Comparison of ENCODE assay signal across 10 cellular contexts in genomic region chr19:17339088-17339741, GRCh38. TPM values are rescaled to one million over a fixed set of nuclear protein-coding genes. Genes with fewer than 3 reads are reported as not detected.
A peak's percentile ranks its signal among the peaks of the same experiment; 100 is the strongest.
DNase-seq lines count a peak whose midpoint lies in the region; ATAC-seq and TF ChIP-seq lines count a peak whose summit lies in the region.
"Had no signal": no experiment of that assay in that cellular context is flagged by ENCODE, and none has a peak within 500 bp of the region (broad histone marks: within the 10 kb centered on the region; RNA-seq: fewer than 3 reads in every experiment).

No MANE protein-coding gene starts in this region.

- H3K27ac ChIP-seq in CD4-positive, CD25-positive, alpha-beta regulatory T cell (ENCODE audit: insufficient read depth, low read length, poor library complexity, severe bottlenecking): no peak overlapping the region
- H3K27ac ChIP-seq in gastroesophageal sphincter: no peak overlapping the region
- no peak overlapping the region for H3K27ac ChIP-seq in dorsolateral prefrontal cortex
- H3K27ac ChIP-seq: SK-N-MC had no signal

- peak overlapping the region; percentile 64 for H3K4me2 ChIP-seq in Loucy (ENCODE audit: low read depth, low read length, poor library complexity, severe bottlenecking)

- H3K9me2 ChIP-seq in Loucy (replicated peaks; ENCODE audit: low read depth, low read length): no peaks in the 10 kb centered on the region

- H3K4me1 ChIP-seq in CD4-positive, CD25-positive, alpha-beta regulatory T cell (ENCODE audit: control insufficient read depth, insufficient read depth, low read length, poor library complexity, severe bottlenecking): peaks cover 36% of the 10 kb centered on the region
- H3K4me1 ChIP-seq in Loucy (ENCODE audit: insufficient read depth, low read length, poor library complexity, severe bottlenecking) (peaks cover 21% of the 10 kb centered on the region), gastroesophageal sphincter (peaks cover 0 to 36% (median 17%) of the 10 kb centered on the region in 3 donors)

- no peaks in the 10 kb centered on the region for H3K36me3 Mint-ChIP-seq in CD4-positive, CD25-positive, alpha-beta regulatory T cell
- H3K36me3 Mint-ChIP-seq in activated T-helper 2 cell treated with anti-CD3 and anti-CD28 coated beads, Interferon-gamma antibody, Interleukin-2, Interleukin-4, amounts not matched to agents 10 μg/mL and 5 μg/mL and 100 μg/mL, durations not matched to agents 14 hours and 24 hours and 36 hours (ENCODE audit: low read depth): peaks cover 16% of the 10 kb centered on the region
- H3K36me3 Mint-ChIP-seq in naive B cell: no peaks in the 10 kb centered on the region

- no peaks in the 10 kb centered on the region for H3K27me3 ChIP-seq in CD4-positive, CD25-positive, alpha-beta regulatory T cell (ENCODE audit: control insufficient read depth, insufficient read depth, low read length)
- H3K27me3 ChIP-seq in Loucy (ENCODE audit: insufficient read depth, low read length, poor library complexity, severe bottlenecking): no peaks in the 10 kb centered on the region
- H3K27me3 ChIP-seq in gastroesophageal sphincter: no peaks in the 10 kb centered on the region
- H3K27me3 ChIP-seq in dorsolateral prefrontal cortex: no peaks in the 10 kb centered on the region

- peak in 1 of 3 donors; percentile 36 for DNase-seq in CD4-positive, CD25-positive, alpha-beta regulatory T cell
- DNase-seq in activated T-helper 2 cell treated with anti-CD3 and anti-CD28 coated beads, Interferon-gamma antibody, Interleukin-2, Interleukin-4, amounts not matched to agents 10 μg/mL and 5 μg/mL and 100 μg/mL, durations not matched to agents 14 hours and 24 hours and 36 hours (ENCODE audit: low spot score): no peak
- no peak for DNase-seq in naive B cell
- no peak for DNase-seq in D341Med (ENCODE audit: low spot score)
- no peak for DNase-seq in NCI-H510A (lab: John Stamatoyannopoulos, UW)
- no peak for DNase-seq in dorsolateral prefrontal cortex
- DNase-seq: NCI-H1048 had no signal

- TF ChIP-seq EP300 in gastroesophageal sphincter (IDR thresholded peaks at IDR 0.05): no peak

- peak overlapping the region; percentile 44 to 68 (median 60) for H3K4me3 Mint-ChIP-seq in CD4-positive, CD25-positive, alpha-beta regulatory T cell
- H3K4me3 Mint-ChIP-seq in activated T-helper 2 cell treated with anti-CD3 and anti-CD28 coated beads, Interferon-gamma antibody, Interleukin-2, Interleukin-4, amounts not matched to agents 10 μg/mL and 5 μg/mL and 100 μg/mL, durations not matched to agents 14 hours and 24 hours and 36 hours (ENCODE audit: low read depth): peak overlapping the region; percentile 84
- peak overlapping the region in 7 of 8 donors; percentile 60 to 97 (median 84) for H3K4me3 Mint-ChIP-seq in naive B cell

- ATAC-seq in CD4-positive, CD25-positive, alpha-beta regulatory T cell (ENCODE audit: low read depth in 2 of 2): no peak
- ATAC-seq in naive B cell (ENCODE audit: low read depth in 2 of 2) (no peak), gastroesophageal sphincter (no peak)

- H3K27me3 Mint-ChIP-seq in CD4-positive, CD25-positive, alpha-beta regulatory T cell: no peaks in the 10 kb centered on the region
- H3K27me3 Mint-ChIP-seq in activated T-helper 2 cell treated with anti-CD3 and anti-CD28 coated beads, Interferon-gamma antibody, Interleukin-2, Interleukin-4, amounts not matched to agents 10 μg/mL and 5 μg/mL and 100 μg/mL, durations not matched to agents 14 hours and 24 hours and 36 hours (ENCODE audit: low read depth): no peaks in the 10 kb centered on the region
- H3K27me3 Mint-ChIP-seq in naive B cell: no peaks in the 10 kb centered on the region

- no peak overlapping the region for H3K27ac Mint-ChIP-seq in CD4-positive, CD25-positive, alpha-beta regulatory T cell
- H3K27ac Mint-ChIP-seq in activated T-helper 2 cell treated with anti-CD3 and anti-CD28 coated beads, Interferon-gamma antibody, Interleukin-2, Interleukin-4, amounts not matched to agents 10 μg/mL and 5 μg/mL and 100 μg/mL, durations not matched to agents 14 hours and 24 hours and 36 hours: no peak overlapping the region
- H3K27ac Mint-ChIP-seq in naive B cell: peak overlapping the region in 1 of 6 donors; percentile 22

- H3F3A ChIP-seq in Loucy (ENCODE audit: low read depth): peaks cover 6% of the 10 kb centered on the region; the same call in 1 of the 2 replicates

- H3K9me3 ChIP-seq in CD4-positive, CD25-positive, alpha-beta regulatory T cell (ENCODE audit: control insufficient read depth in 2 of 2, low read length in 2 of 2): no peaks in the 10 kb centered on the region
- H3K9me3 ChIP-seq in Loucy (ENCODE audit: insufficient read depth, low read depth, low read length): no peaks in the 10 kb centered on the region
- no peaks in the 10 kb centered on the region for H3K9me3 ChIP-seq in gastroesophageal sphincter

- H2AFZ ChIP-seq in Loucy (ENCODE audit: low read length): no peak overlapping the region

- H3K4me1 Mint-ChIP-seq in CD4-positive, CD25-positive, alpha-beta regulatory T cell: peaks cover 4 to 41% (median 11%) of the 10 kb centered on the region in 4 donors
- H3K4me1 Mint-ChIP-seq in activated T-helper 2 cell treated with anti-CD3 and anti-CD28 coated beads, Interferon-gamma antibody, Interleukin-2, Interleukin-4, amounts not matched to agents 10 μg/mL and 5 μg/mL and 100 μg/mL, durations not matched to agents 14 hours and 24 hours and 36 hours (ENCODE audit: low read depth): peaks cover 7% of the 10 kb centered on the region
- peaks cover 19 to 35% (median 27%) of the 10 kb centered on the region in 3 donors for H3K4me1 Mint-ChIP-seq in naive B cell

- H4K20me1 ChIP-seq in Loucy (ENCODE audit: insufficient read depth, low read length, poor library complexity, severe bottlenecking): peaks cover 6% of the 10 kb centered on the region

- TF ChIP-seq CTCF in Loucy (conservative IDR thresholded peaks at IDR 0.05; ENCODE audit: low read length) (no peak), gastroesophageal sphincter (IDR thresholded peaks at IDR 0.05) (no peak), dorsolateral prefrontal cortex (IDR thresholded peaks at IDR 0.05 in 54 of 56, conservative IDR thresholded peaks at IDR 0.05 in 2 of 56; ENCODE audit: low read depth in 1 of 56, partially characterized antibody in 56 of 56) (no peak)

- H3K9ac ChIP-seq in Loucy (ENCODE audit: low read depth, low read length, poor library complexity, severe bottlenecking): no peak overlapping the region

- intact Hi-C loops in activated T-helper 2 cell treated with anti-CD3 and anti-CD28 coated beads, Interferon-gamma antibody, Interleukin-2, Interleukin-4, amounts not matched to agents 10 μg/mL and 5 μg/mL and 100 μg/mL, durations not matched to agents 14 hours and 24 hours and 36 hours (cut with micrococcal nuclease): loop anchor here (5.0 kb wide), 2 partner anchors 47 to 68 kb away; partner anchors contain the start of gene BST2
- intact Hi-C loops in dorsolateral prefrontal cortex (cut with DNase I): loop anchor here in 1 of 2 donors (10.0 kb wide), 1 partner anchor 216 kb away; the partner anchor contains the start of gene COLGALT1

- no peak for TF ChIP-seq POLR2A in gastroesophageal sphincter (IDR thresholded peaks at IDR 0.05)

- no peak overlapping the region for H3K4me3 ChIP-seq in CD4-positive, CD25-positive, alpha-beta regulatory T cell (ENCODE audit: low read depth, low read length)
- H3K4me3 ChIP-seq in Loucy (ENCODE audit: low read length, poor library complexity, severe bottlenecking) (peak overlapping the region; percentile 87), gastroesophageal sphincter (no peak overlapping the region), dorsolateral prefrontal cortex (no peak overlapping the region)

- H3K36me3 ChIP-seq in CD4-positive, CD25-positive, alpha-beta regulatory T cell (ENCODE audit: control insufficient read depth, insufficient read depth, low read length): no peaks in the 10 kb centered on the region
- H3K36me3 ChIP-seq in Loucy (ENCODE audit: insufficient read depth, low read length) (0 out of 2 replicates have a peak, but pooled peaks cover 3% of the 10 kb centered on the region), gastroesophageal sphincter (peaks cover 0 to 34% of the 10 kb centered on the region in 2 donors)

- peaks cover 17% of the 10 kb centered on the region; the same call in 1 of the 2 replicates for H3K79me2 ChIP-seq in Loucy (ENCODE audit: insufficient read depth, low read length)

- H3K9me3 Mint-ChIP-seq in CD4-positive, CD25-positive, alpha-beta regulatory T cell: peaks cover 0 to 2% (median 0%) of the 10 kb centered on the region in 7 donors
- no peaks in the 10 kb centered on the region for H3K9me3 Mint-ChIP-seq in activated T-helper 2 cell treated with anti-CD3 and anti-CD28 coated beads, Interferon-gamma antibody, Interleukin-2, Interleukin-4, amounts not matched to agents 10 μg/mL and 5 μg/mL and 100 μg/mL, durations not matched to agents 14 hours and 24 hours and 36 hours
- no peaks in the 10 kb centered on the region for H3K9me3 Mint-ChIP-seq in naive B cell

- WGBS in gastroesophageal sphincter (ENCODE audit: low coverage in 1 of 2), 2 donors: 98% methylated on average over 12 of the region's 34 CpGs; no CpG with 5 or more reads in 1 of the 2 donors

RNA-seq across cellular contexts. Expression of gene GTPBP3, which starts 1.9 kb away (rescaled TPM):
- total RNA-seq in CD4-positive, CD25-positive, alpha-beta regulatory T cell: 26.1 TPM
- polyA plus RNA-seq in CD4-positive, CD25-positive, alpha-beta regulatory T cell: 1 to 10 TPM; 5.2 to 9.4 (median 8.7) TPM
- total RNA-seq in activated T-helper 2 cell treated with anti-CD3 and anti-CD28 coated beads, Interferon-gamma antibody, Interleukin-2, Interleukin-4, amounts not matched to agents 10 μg/mL and 5 μg/mL and 100 μg/mL, durations not matched to agents 14 hours and 24 hours and 36 hours: 62.5 and 66.5 TPM in 2 replicates
- 1 to 10 TPM; 5.6 to 9.7 (median 6.8) TPM for polyA plus RNA-seq in naive B cell (ENCODE audit: low read depth in 6 of 6)
- 10 to 100 TPM in 3 of 4 donors, 1 to 10 TPM in 1; 9.3 to 20.2 (median 15.6) TPM for total RNA-seq in gastroesophageal sphincter
- total RNA-seq in dorsolateral prefrontal cortex: 10 to 100 TPM; 11.7 to 35.1 (median 22.4) TPM

RNA-seq across cellular contexts. Expression of gene ANO8, which starts 4.6 kb away (rescaled TPM):
- total RNA-seq in CD4-positive, CD25-positive, alpha-beta regulatory T cell: 17.8 TPM
- under 1 TPM in 3 of 4 donors, not detected in 1; 0.06 to 0.11 (median 0.08) TPM for polyA plus RNA-seq in CD4-positive, CD25-positive, alpha-beta regulatory T cell
- total RNA-seq in activated T-helper 2 cell treated with anti-CD3 and anti-CD28 coated beads, Interferon-gamma antibody, Interleukin-2, Interleukin-4, amounts not matched to agents 10 μg/mL and 5 μg/mL and 100 μg/mL, durations not matched to agents 14 hours and 24 hours and 36 hours: 9.2 and 9.4 TPM in 2 replicates
- not detected for polyA plus RNA-seq in naive B cell (ENCODE audit: low read depth in 6 of 6)
- total RNA-seq in gastroesophageal sphincter (1 to 10 TPM; 1.3 to 6.2 (median 4.2) TPM), dorsolateral prefrontal cortex (10 to 100 TPM; 26.1 to 65.6 (median 37.6) TPM)

RNA-seq across cellular contexts. Expression of gene DDA1, which starts 29.9 kb away (rescaled TPM):
- total RNA-seq in CD4-positive, CD25-positive, alpha-beta regulatory T cell: 43.8 TPM
- polyA plus RNA-seq in CD4-positive, CD25-positive, alpha-beta regulatory T cell: 10 to 100 TPM; 26.7 to 38.6 (median 32.0) TPM
- total RNA-seq in activated T-helper 2 cell treated with anti-CD3 and anti-CD28 coated beads, Interferon-gamma antibody, Interleukin-2, Interleukin-4, amounts not matched to agents 10 μg/mL and 5 μg/mL and 100 μg/mL, durations not matched to agents 14 hours and 24 hours and 36 hours: 37.1 and 39.2 TPM in 2 replicates
- 10 to 100 TPM; 16.2 to 25.0 (median 22.6) TPM for polyA plus RNA-seq in naive B cell (ENCODE audit: low read depth in 6 of 6)
- 10 to 100 TPM; 13.2 to 58.5 (median 19.9) TPM for total RNA-seq in gastroesophageal sphincter
- total RNA-seq in dorsolateral prefrontal cortex: 10 to 100 TPM; 33.9 to 94.0 (median 52.4) TPM

RNA-seq across cellular contexts. Expression of gene MRPL34, which starts 33.5 kb away (rescaled TPM):
- total RNA-seq in CD4-positive, CD25-positive, alpha-beta regulatory T cell: 37.1 TPM
- polyA plus RNA-seq in CD4-positive, CD25-positive, alpha-beta regulatory T cell: 100 to 1,000 TPM; 223 to 248 (median 236) TPM
- 92.0 and 95.7 TPM in 2 replicates for total RNA-seq in activated T-helper 2 cell treated with anti-CD3 and anti-CD28 coated beads, Interferon-gamma antibody, Interleukin-2, Interleukin-4, amounts not matched to agents 10 μg/mL and 5 μg/mL and 100 μg/mL, durations not matched to agents 14 hours and 24 hours and 36 hours
- polyA plus RNA-seq in naive B cell (ENCODE audit: low read depth in 6 of 6): 100 to 1,000 TPM; 121 to 189 (median 160) TPM
- total RNA-seq in gastroesophageal sphincter (100 to 1,000 TPM in 3 of 4 donors, 10 to 100 TPM in 1; 95.0 to 175 (median 113) TPM), dorsolateral prefrontal cortex (10 to 100 TPM; 41.6 to 99.8 (median 67.2) TPM)

RNA-seq across cellular contexts. Expression of gene ABHD8, which starts 36.0 kb away (rescaled TPM):
- 5.1 TPM for total RNA-seq in CD4-positive, CD25-positive, alpha-beta regulatory T cell
- 1 to 10 TPM; 5.6 to 8.7 (median 6.4) TPM for polyA plus RNA-seq in CD4-positive, CD25-positive, alpha-beta regulatory T cell
- total RNA-seq in activated T-helper 2 cell treated with anti-CD3 and anti-CD28 coated beads, Interferon-gamma antibody, Interleukin-2, Interleukin-4, amounts not matched to agents 10 μg/mL and 5 μg/mL and 100 μg/mL, durations not matched to agents 14 hours and 24 hours and 36 hours: 9.9 and 10.9 TPM in 2 replicates
- 1 to 10 TPM; 6.4 to 8.6 (median 7.4) TPM for polyA plus RNA-seq in naive B cell (ENCODE audit: low read depth in 6 of 6)
- total RNA-seq in gastroesophageal sphincter (10 to 100 TPM; 13.2 to 34.4 (median 24.3) TPM), dorsolateral prefrontal cortex (100 to 1,000 TPM in 7 of 120 experiments, 10 to 100 TPM in 113; 22.5 to 113 (median 78.2) TPM)
